Comparison of ENCODE assay signal across 1 cellular context in the genomic region with DNA sequence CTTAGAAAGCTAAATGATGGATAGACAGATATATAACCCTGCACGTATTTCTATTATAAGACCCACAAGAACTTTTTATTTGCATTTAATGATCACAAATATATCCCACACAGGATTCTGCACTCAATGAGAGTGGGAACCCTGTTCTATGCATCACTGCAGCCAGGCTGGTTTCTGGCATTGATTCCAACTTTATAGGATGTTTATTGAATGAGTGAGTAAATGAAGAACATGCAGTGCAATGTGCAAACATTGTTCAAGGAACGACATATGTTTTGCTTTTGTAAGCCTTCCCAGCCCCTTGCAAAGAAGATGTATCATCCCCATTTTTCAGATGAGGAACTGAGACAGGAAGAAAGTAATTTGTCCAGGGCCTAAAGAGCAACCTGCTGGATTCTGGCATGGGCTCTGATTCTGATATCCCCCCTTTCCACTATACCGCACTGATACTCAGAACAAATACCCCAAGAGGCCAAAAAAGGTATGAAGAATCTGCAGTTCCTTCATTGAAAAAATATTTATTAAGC.
TF ChIP-seq lines count a peak whose summit lies in the region.

No MANE protein-coding gene starts in this region.

TF ChIP-seq in GM23338, 12 proteins besides CTCF, POLR2A, EP300 and RAD21 (continued from another document):
- TF ChIP-seq, protein P1, sequence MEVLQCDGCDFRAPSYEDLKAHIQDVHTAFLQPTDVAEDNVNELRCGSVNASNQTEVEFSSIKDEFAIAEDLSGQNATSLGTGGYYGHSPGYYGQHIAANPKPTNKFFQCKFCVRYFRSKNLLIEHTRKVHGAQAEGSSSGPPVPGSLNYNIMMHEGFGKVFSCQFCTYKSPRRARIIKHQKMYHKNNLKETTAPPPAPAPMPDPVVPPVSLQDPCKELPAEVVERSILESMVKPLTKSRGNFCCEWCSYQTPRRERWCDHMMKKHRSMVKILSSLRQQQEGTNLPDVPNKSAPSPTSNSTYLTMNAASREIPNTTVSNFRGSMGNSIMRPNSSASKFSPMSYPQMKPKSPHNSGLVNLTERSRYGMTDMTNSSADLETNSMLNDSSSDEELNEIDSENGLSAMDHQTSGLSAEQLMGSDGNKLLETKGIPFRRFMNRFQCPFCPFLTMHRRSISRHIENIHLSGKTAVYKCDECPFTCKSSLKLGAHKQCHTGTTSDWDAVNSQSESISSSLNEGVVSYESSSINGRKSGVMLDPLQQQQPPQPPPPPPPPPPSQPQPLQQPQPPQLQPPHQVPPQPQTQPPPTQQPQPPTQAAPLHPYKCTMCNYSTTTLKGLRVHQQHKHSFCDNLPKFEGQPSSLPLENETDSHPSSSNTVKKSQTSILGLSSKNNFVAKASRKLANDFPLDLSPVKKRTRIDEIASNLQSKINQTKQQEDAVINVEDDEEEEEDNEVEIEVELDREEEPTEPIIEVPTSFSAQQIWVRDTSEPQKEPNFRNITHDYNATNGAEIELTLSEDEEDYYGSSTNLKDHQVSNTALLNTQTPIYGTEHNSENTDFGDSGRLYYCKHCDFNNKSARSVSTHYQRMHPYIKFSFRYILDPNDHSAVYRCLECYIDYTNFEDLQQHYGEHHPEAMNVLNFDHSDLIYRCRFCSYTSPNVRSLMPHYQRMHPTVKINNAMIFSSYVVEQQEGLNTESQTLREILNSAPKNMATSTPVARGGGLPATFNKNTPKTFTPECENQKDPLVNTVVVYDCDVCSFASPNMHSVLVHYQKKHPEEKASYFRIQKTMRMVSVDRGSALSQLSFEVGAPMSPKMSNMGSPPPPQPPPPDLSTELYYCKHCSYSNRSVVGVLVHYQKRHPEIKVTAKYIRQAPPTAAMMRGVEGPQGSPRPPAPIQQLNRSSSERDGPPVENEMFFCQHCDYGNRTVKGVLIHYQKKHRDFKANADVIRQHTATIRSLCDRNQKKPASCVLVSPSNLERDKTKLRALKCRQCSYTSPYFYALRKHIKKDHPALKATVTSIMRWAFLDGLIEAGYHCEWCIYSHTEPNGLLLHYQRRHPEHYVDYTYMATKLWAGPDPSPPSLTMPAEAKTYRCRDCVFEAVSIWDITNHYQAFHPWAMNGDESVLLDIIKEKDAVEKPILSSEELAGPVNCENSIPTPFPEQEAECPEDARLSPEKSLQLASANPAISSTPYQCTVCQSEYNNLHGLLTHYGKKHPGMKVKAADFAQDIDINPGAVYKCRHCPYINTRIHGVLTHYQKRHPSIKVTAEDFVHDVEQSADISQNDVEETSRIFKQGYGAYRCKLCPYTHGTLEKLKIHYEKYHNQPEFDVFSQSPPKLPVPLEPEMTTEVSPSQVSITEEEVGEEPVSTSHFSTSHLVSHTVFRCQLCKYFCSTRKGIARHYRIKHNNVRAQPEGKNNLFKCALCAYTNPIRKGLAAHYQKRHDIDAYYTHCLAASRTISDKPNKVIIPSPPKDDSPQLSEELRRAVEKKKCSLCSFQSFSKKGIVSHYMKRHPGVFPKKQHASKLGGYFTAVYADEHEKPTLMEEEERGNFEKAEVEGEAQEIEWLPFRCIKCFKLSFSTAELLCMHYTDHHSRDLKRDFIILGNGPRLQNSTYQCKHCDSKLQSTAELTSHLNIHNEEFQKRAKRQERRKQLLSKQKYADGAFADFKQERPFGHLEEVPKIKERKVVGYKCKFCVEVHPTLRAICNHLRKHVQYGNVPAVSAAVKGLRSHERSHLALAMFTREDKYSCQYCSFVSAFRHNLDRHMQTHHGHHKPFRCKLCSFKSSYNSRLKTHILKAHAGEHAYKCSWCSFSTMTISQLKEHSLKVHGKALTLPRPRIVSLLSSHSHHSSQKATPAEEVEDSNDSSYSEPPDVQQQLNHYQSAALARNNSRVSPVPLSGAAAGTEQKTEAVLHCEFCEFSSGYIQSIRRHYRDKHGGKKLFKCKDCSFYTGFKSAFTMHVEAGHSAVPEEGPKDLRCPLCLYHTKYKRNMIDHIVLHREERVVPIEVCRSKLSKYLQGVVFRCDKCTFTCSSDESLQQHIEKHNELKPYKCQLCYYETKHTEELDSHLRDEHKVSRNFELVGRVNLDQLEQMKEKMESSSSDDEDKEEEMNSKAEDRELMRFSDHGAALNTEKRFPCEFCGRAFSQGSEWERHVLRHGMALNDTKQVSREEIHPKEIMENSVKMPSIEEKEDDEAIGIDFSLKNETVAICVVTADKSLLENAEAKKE (CRISPR knock-in tag; IDR thresholded peaks at IDR 0.05): no peak
- TF ChIP-seq, protein P2, sequence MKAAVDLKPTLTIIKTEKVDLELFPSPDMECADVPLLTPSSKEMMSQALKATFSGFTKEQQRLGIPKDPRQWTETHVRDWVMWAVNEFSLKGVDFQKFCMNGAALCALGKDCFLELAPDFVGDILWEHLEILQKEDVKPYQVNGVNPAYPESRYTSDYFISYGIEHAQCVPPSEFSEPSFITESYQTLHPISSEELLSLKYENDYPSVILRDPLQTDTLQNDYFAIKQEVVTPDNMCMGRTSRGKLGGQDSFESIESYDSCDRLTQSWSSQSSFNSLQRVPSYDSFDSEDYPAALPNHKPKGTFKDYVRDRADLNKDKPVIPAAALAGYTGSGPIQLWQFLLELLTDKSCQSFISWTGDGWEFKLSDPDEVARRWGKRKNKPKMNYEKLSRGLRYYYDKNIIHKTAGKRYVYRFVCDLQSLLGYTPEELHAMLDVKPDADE (IDR thresholded peaks at IDR 0.05): no peak
- TF ChIP-seq POLR2AphosphoS5 (IDR thresholded peaks at IDR 0.05; ENCODE audit: low read depth) (no peak), EZH2 (IDR thresholded peaks at IDR 0.05; ENCODE audit: low read depth, unreplicated experiment) (no peak), EZH2phosphoT487 (IDR thresholded peaks at IDR 0.05; ENCODE audit: unreplicated experiment) (no peak), STAT1 (IDR thresholded peaks at IDR 0.05; ENCODE audit: unreplicated experiment) (no peak)
